In the genomic region with DNA sequence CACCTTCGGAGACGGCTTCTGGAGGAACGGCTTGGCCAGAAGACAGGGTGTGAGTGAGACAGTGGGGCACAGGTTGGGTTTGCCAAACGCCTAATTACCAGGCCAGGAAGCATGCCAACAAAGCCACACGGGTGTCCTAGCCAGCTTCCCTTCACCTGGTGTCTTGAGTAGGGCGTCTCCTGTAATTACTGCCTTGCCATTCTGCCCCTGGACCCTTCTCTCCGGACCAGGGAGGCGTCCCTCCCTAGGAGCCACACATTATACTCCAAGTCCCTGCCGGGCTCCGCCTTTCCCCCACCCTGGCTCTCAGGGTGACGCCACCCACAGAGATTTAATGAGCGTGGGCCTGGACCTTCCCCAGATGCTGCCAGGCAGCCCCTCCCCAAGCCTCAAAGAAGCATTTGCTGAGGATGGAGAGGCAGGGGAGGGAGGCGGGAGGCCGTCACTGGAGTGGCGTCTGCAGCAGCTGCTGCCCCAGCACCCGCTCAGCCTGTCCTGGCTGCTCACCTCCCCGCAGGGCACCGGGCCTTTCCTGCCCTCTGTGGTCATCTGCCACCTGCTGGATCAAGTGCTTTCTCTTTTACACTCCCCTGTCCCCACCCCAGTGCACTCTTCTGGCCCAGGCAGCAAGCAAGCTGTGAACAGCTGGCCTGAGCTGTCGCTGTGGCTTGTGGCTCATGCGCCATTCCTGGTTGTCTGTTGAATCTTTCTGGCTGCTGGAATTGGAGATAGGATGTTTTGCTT, we compare ENCODE assay signal across 9 cellular contexts.
DNase-seq lines count a peak whose midpoint lies in the region; ATAC-seq and TF ChIP-seq lines count a peak whose summit lies in the region.
"Had no signal": no experiment of that assay in that cellular context is flagged by ENCODE, and none has a peak within 500 bp of the region (broad histone marks: within the 10 kb centered on the region; RNA-seq: fewer than 3 reads in every experiment).

No MANE protein-coding gene starts in this region.

- no peaks in the 10 kb centered on the region for H3K27me3 ChIP-seq in neutrophil

- in situ Hi-C loops in GM13977 (cut with MboI; ENCODE audit: low pct_unique_long_range_greater_than_20kb, low sequenced_read_pairs, unreplicated experiment): loop anchor here (25.0 kb wide), 1 partner anchor 651 kb away; a partner anchor contains a TSS

- TF ChIP-seq CTCF in coronary artery (IDR thresholded peaks at IDR 0.05) (no peak), neutrophil (IDR thresholded peaks at IDR 0.05) (no peak), GM13977 (IDR thresholded peaks at IDR 0.05; ENCODE audit: extremely low read depth, insufficient read depth, missing control alignments) (no peak)

- DNase-seq in DMS79 (lab: John Stamatoyannopoulos, UW): peak; percentile 87
- peak; percentile 43 for DNase-seq in NCI-H2107 (lab: John Stamatoyannopoulos, UW)
- no peak for DNase-seq in coronary artery (ENCODE audit: low spot score)
- no peak for DNase-seq in GM13977 (ENCODE audit: low spot score)
- no peak for DNase-seq in NCI-H1048 (lab: John Stamatoyannopoulos, UW)

- H3K36me3 ChIP-seq in neutrophil: peaks cover 97% of the 10 kb centered on the region

- H3K4me1 ChIP-seq in neutrophil (ENCODE audit: control insufficient read depth in 1 of 2, insufficient read depth in 1 of 2, low read depth in 1 of 2, low read length in 1 of 2): peaks cover 2 to 24% of the 10 kb centered on the region in 2 experiments

- H3K9me3 ChIP-seq in neutrophil: no peaks in the 10 kb centered on the region
- H3K9me3 ChIP-seq: thoracic aorta had no signal

- ATAC-seq in GM18907 (IDR thresholded peaks at IDR 0.05; ENCODE audit: unreplicated experiment): no peak
- no peak for ATAC-seq in GM21619 (IDR thresholded peaks at IDR 0.05; ENCODE audit: unreplicated experiment)

- H3K4me3 ChIP-seq in coronary artery (peak overlapping the region; percentile 10), neutrophil (ENCODE audit: low read depth in 1 of 2, low read length in 1 of 2) (no peak overlapping the region)
- H3K4me3 ChIP-seq: thoracic aorta had no signal

- H3K27ac ChIP-seq in coronary artery: peak overlapping the region in 1 of 2 donors; percentile 47
- peak overlapping the region; percentile 53 for H3K27ac ChIP-seq in neutrophil

Comparison
In these comparisons a context has a peak if more than half of its experiments do, and no peak if none do; other contexts are left out.
1. DNase-seq: peak in DMS79 (single experiment) and NCI-H2107 (single experiment); none in coronary artery (single experiment), GM13977 (single experiment) and NCI-H1048 (single experiment).